ENCODE assay signal across 7 cellular contexts in the genomic region with DNA sequence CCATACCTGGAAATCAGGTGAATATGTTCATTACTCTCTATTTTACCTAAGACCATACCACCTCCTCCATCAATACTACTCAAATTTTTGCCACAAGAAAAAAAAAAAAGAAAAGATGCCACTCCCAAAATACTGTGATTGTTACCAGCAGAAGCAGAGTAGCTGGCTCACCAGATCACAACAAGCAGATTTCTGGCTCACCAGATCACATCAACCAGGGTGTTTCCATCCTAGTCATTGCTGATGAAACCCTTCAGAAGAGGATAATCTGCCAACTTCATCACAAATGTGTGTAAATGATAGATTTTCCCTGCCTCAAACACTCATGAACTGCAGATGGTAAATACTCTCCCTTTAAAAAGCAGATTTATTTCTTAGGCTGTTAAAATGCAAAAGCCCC.
"Had no signal": no experiment of that assay in that cellular context is flagged by ENCODE, and none has a peak within 500 bp of the region (broad histone marks: within the 10 kb centered on the region; RNA-seq: fewer than 3 reads in every experiment).

No MANE protein-coding gene starts in this region.

- H3K36me3 ChIP-seq: HAP-1 had no signal

- H3K4me1 Mint-ChIP-seq: IgD-negative memory B cell had no signal

- H3K27ac Mint-ChIP-seq: HFFc6, IgD-negative memory B cell had no signal

- H3K4me3 ChIP-seq: HAP-1 had no signal

- ATAC-seq: HCT116, HepG2 had no signal

- H3K4me1 ChIP-seq: HAP-1 had no signal

- H3K9me3 ChIP-seq: HAP-1 had no signal

- H3K4me3 Mint-ChIP-seq: HFFc6, IgD-negative memory B cell had no signal

- H3K36me3 Mint-ChIP-seq: IgD-negative memory B cell had no signal

- DNase-seq: H7, HFFc6, KG1 had no signal

- H3K9me3 Mint-ChIP-seq: IgD-negative memory B cell had no signal

- FAIRE-seq: HepG2 had no signal
